9 cellular contexts compared by ENCODE assay signal in genomic region chr6:18154507-18155272, GRCh38. TPM values are rescaled to one million over a fixed set of nuclear protein-coding genes. Genes with fewer than 3 reads are reported as not detected.
DNase-seq lines count a peak whose midpoint lies in the region; FAIRE-seq and TF ChIP-seq lines count a peak whose summit lies in the region.
"Had no signal": no experiment of that assay in that cellular context is flagged by ENCODE, and none has a peak within 500 bp of the region (broad histone marks: within the 10 kb centered on the region; RNA-seq: fewer than 3 reads in every experiment).

Gene TPMT, minus strand, starts transcription at chr6:18155077. Its CDS starts 5,950 bp downstream, at chr6:18149127.

- peaks cover 13% of the 10 kb centered on the region for H3K36me3 Mint-ChIP-seq in endodermal cell (ENCODE audit: low read depth)

- H3K27ac Mint-ChIP-seq in endodermal cell: peak within 1 kb of the TSS; percentile 100

- no peak for FAIRE-seq in GM12892 (lab: Jason Lieb, UNC)
- FAIRE-seq: islet of Langerhans had no signal

- peak within 1 kb of the TSS; percentile 95 for H3K4me3 Mint-ChIP-seq in endodermal cell

- 2% methylated on average over 21 to 54 of the region's 54 CpGs for WGBS in GM23248 (ENCODE audit: low coverage in 1 of 2, low lambda C conversion rate in 2 of 2, missing lambda C conversion rate in 2 of 2), 2 experiments
- WGBS in endodermal cell (ENCODE audit: insufficient coverage in 1 of 2, insufficient read length in 1 of 2), 2 experiments: 0% methylated on average over 10 to 53 of the region's 54 CpGs

- peaks cover 25% of the 10 kb centered on the region for H3K79me2 ChIP-seq in GM23248 (ENCODE audit: insufficient read depth)

- H4K20me1 ChIP-seq in GM23248 (ENCODE audit: insufficient read depth): no peaks in the 10 kb centered on the region

- in situ Hi-C loops in GM23248 (cut with MboI): no loop called here

- intact Hi-C loops in posterior vena cava (cut with DNase I): no loop called here

- peak within 1 kb of the TSS; percentile 94 for H3K9ac ChIP-seq in GM23248
- peak within 1 kb of the TSS; percentile 80 for H3K9ac ChIP-seq in endodermal cell (ENCODE audit: extremely low read depth, low read length, poor library complexity, severe bottlenecking)
- H3K9ac ChIP-seq in mucosa of stomach (ENCODE audit: low read length): peak within 1 kb of the TSS; percentile 93

- H3K4me1 ChIP-seq in GM23248 (ENCODE audit: insufficient read depth): peaks cover 18% of the 10 kb centered on the region
- 0 out of 2 replicates have a peak, but pooled peaks cover 14% of the 10 kb centered on the region for H3K4me1 ChIP-seq in SJSA1 (replicated peaks)
- H3K4me1 ChIP-seq in endodermal cell (ENCODE audit: control insufficient read depth, insufficient read depth, low read length): peaks cover 8% of the 10 kb centered on the region
- peaks cover 14% of the 10 kb centered on the region for H3K4me1 ChIP-seq in mucosa of stomach (ENCODE audit: control insufficient read depth, insufficient read depth, low read length)

- H3K4me1 Mint-ChIP-seq in endodermal cell: peaks cover 27% of the 10 kb centered on the region

- H3K27ac ChIP-seq in GM23248: peak within 1 kb of the TSS; percentile 69
- H3K27ac ChIP-seq in SJSA1: peak within 1 kb of the TSS; percentile 59
- peak within 1 kb of the TSS; percentile 53 for H3K27ac ChIP-seq in endodermal cell (ENCODE audit: low read depth, low read length)

- H3K36me3 ChIP-seq in GM23248 (ENCODE audit: low read depth) (peaks cover under 1% of the 10 kb centered on the region; the same call in 1 of the 2 replicates), SJSA1 (peaks cover 4% of the 10 kb centered on the region), endodermal cell (ENCODE audit: control insufficient read depth, insufficient read depth, low read length) (peaks cover 9% of the 10 kb centered on the region), mucosa of stomach (ENCODE audit: control insufficient read depth, insufficient read depth, low read length) (no peaks in the 10 kb centered on the region)

- no peaks in the 10 kb centered on the region for H3K27me3 ChIP-seq in GM23248 (replicated peaks; ENCODE audit: insufficient read depth)
- no peaks in the 10 kb centered on the region for H3K27me3 ChIP-seq in SJSA1 (replicated peaks)
- no peaks in the 10 kb centered on the region for H3K27me3 ChIP-seq in endodermal cell (ENCODE audit: control insufficient read depth, insufficient read depth, low read length, poor library complexity, severe bottlenecking)
- no peaks in the 10 kb centered on the region for H3K27me3 ChIP-seq in mucosa of stomach (ENCODE audit: control insufficient read depth, insufficient read depth, low read length)

- H3K9me3 ChIP-seq in GM23248 (ENCODE audit: low read depth) (no peaks in the 10 kb centered on the region), SJSA1 (replicated peaks) (no peaks in the 10 kb centered on the region; the same call in 1 of the 2 replicates), endodermal cell (ENCODE audit: control insufficient read depth, low read length) (no peaks in the 10 kb centered on the region), mucosa of stomach (ENCODE audit: control insufficient read depth, low read length) (no peaks in the 10 kb centered on the region)

- H3K9me2 ChIP-seq in GM23248 (ENCODE audit: insufficient read depth): no peaks in the 10 kb centered on the region

- H3K4me3 ChIP-seq in GM23248: peak within 1 kb of the TSS; percentile 99
- H3K4me3 ChIP-seq in Jurkat, Clone E6-1 (ENCODE audit: low read length): peak within 1 kb of the TSS; percentile 96
- H3K4me3 ChIP-seq in SJSA1: peak within 1 kb of the TSS; percentile 96
- peak within 1 kb of the TSS; percentile 91 for H3K4me3 ChIP-seq in endodermal cell (ENCODE audit: low read length)
- H3K4me3 ChIP-seq in mucosa of stomach (ENCODE audit: low read length): peak within 1 kb of the TSS; percentile 82

- DNase-seq in GM12892 (ENCODE audit: insufficient read length) (no peak), GM23248 (peak; percentile 44), SJSA1 (ENCODE audit: low read depth in 1 of 2, low spot score in 2 of 2) (peak in 1 of 2 experiments; percentile 71), endodermal cell (peak; percentile 100), posterior vena cava (ENCODE audit: low spot score) (no peak)
- no peak for DNase-seq in Jurkat, Clone E6-1 (ENCODE audit: low read depth, low spot score)
- no peak for DNase-seq in stimulated activated CD4-positive, alpha-beta T cell treated with anti-CD3 and anti-CD28 coated beads, Interleukin-4, amount 100 ng/mL, for 1 hour

- peaks cover 7% of the 10 kb centered on the region; the same call in 1 of the 2 replicates for H3F3A ChIP-seq in GM23248 (ENCODE audit: insufficient read depth)

- H3K4me2 ChIP-seq in GM23248 (ENCODE audit: unreplicated experiment): peak within 1 kb of the TSS; percentile 86

- H2AFZ ChIP-seq in GM23248: peak within 1 kb of the TSS; percentile 98

- peak; percentile 61; the same call in 1 of the 2 replicates for TF ChIP-seq POLR2A in GM12892 (IDR thresholded peaks at IDR 0.05; ENCODE audit: low read depth, low read length)

- no peaks in the 10 kb centered on the region for H3K9me3 Mint-ChIP-seq in endodermal cell

- TF ChIP-seq CTCF in endodermal cell (conservative IDR thresholded peaks at IDR 0.05): no peak

- no peaks in the 10 kb centered on the region for H3K27me3 Mint-ChIP-seq in endodermal cell (ENCODE audit: insufficient read depth)

RNA-seq across cellular contexts. Expression of gene TPMT, which starts in this region (rescaled TPM):
- 11.5 TPM for polyA plus RNA-seq in GM12892 (2012; ENCODE audit: missing spikeins)
- total RNA-seq in GM23248 (2014; rRNA removed; shearing (Covaris generic)): 14.8 and 22.6 TPM in 2 replicates
- 22.6 and 23.5 TPM in 2 replicates for polyA plus RNA-seq in GM23248 (2016; fragmentation: Nextera tagmentation; extraction: Ambion mirVana)
- 11.8 TPM for polyA plus RNA-seq in Jurkat, Clone E6-1 (2012; ENCODE audit: insufficient read depth, insufficient read length)
- total RNA-seq in SJSA1 (2014; rRNA removed; shearing (Covaris generic)): 22.4 and 26.9 TPM in 2 replicates
- total RNA-seq in endodermal cell (10 to 100 TPM; 14.0 to 15.8 TPM), posterior vena cava (10 to 100 TPM in 1 of 2 donors, 1 to 10 TPM in 1; 10.0 to 11.8 TPM)
- polyA plus RNA-seq in endodermal cell (2013, experiment 1 of 2): 11.1 TPM
- 10.3 TPM for polyA plus RNA-seq in endodermal cell (2013, experiment 2 of 2)

Comparison
In these comparisons a context has a peak if more than half of its experiments do, and no peak if none do; other contexts are left out.
1. DNase-seq: peak in GM23248 (single experiment) and endodermal cell (single experiment); none in GM12892 (single experiment), Jurkat, Clone E6-1 (single experiment), posterior vena cava (single experiment) and stimulated activated CD4-positive, alpha-beta T cell treated with anti-CD3 and anti-CD28 coated beads, Interleukin-4, amount 100 ng/mL, for 1 hour (single experiment).
2. Peak in every context shown above with its lines, with median percentiles within 50 percentile points of each other: H3K27ac ChIP-seq, H3K4me3 ChIP-seq and H3K9ac ChIP-seq.